Comparison of ENCODE assay signal across 21 cellular contexts in genomic region chr2:228611171-228611570, GRCh38.
"Had no signal": no experiment of that assay in that cellular context is flagged by ENCODE, and none has a peak within 500 bp of the region (broad histone marks: within the 10 kb centered on the region; RNA-seq: fewer than 3 reads in every experiment).

No MANE protein-coding gene starts in this region.

- H3K4me3 Mint-ChIP-seq: immature natural killer cell; naive thymus-derived CD4-positive, alpha-beta T cell had no signal

- H3K4me1 Mint-ChIP-seq: immature natural killer cell; naive thymus-derived CD4-positive, alpha-beta T cell had no signal

- H3K36me3 ChIP-seq: esophagus muscularis mucosa, gastrocnemius medialis, left lung, lower lobe of right lung had no signal

- H3K9me3 ChIP-seq: esophagus muscularis mucosa, gastrocnemius medialis, lower lobe of right lung had no signal

- H3K36me3 Mint-ChIP-seq: immature natural killer cell; naive thymus-derived CD4-positive, alpha-beta T cell had no signal

- H2AFZ ChIP-seq: hepatocyte had no signal

- H3K27me3 ChIP-seq: dorsolateral prefrontal cortex, esophagus muscularis mucosa, gastrocnemius medialis, hepatocyte, left lung had no signal

- H3K4me2 ChIP-seq: hepatocyte had no signal

- H3K4me3 ChIP-seq: coronary artery, dorsolateral prefrontal cortex, esophagus muscularis mucosa, gastrocnemius medialis, hepatocyte, left lung, lower lobe of right lung had no signal

- H3K4me1 ChIP-seq: esophagus muscularis mucosa, gastrocnemius medialis, left lung, lower lobe of right lung had no signal

- H3K27ac ChIP-seq: coronary artery, dorsolateral prefrontal cortex, esophagus muscularis mucosa, gastrocnemius medialis, hepatocyte, left lung, lower lobe of right lung had no signal

- H3K27ac Mint-ChIP-seq: immature natural killer cell; naive thymus-derived CD4-positive, alpha-beta T cell had no signal

- H3K79me2 ChIP-seq: hepatocyte had no signal

- DNase-seq: dermis blood vessel endothelial cell; dorsolateral prefrontal cortex; effector CD4-positive, alpha-beta T cell; effector memory CD4-positive, alpha-beta T cell; foreskin fibroblast; foreskin melanocyte; gastrocnemius medialis; glutamatergic neuron; head of caudate nucleus; hypothalamus; immature natural killer cell; left cardiac atrium; left lung; left ventricle myocardium superior; lower lobe of right lung; mesenchymal stem cell; midbrain; naive thymus-derived CD4-positive, alpha-beta T cell had no signal

- ATAC-seq: gastrocnemius medialis; left cardiac atrium; left lung; left ventricle myocardium superior; lower lobe of right lung; naive thymus-derived CD4-positive, alpha-beta T cell had no signal

- H3K27me3 Mint-ChIP-seq: naive thymus-derived CD4-positive, alpha-beta T cell had no signal
